8 cellular contexts compared by ENCODE assay signal in genomic region chr11:13335319-13335718, GRCh38.
DNase-seq lines count a peak whose midpoint lies in the region; TF ChIP-seq lines count a peak whose summit lies in the region.

No MANE protein-coding gene starts in this region.

- in situ Hi-C loops in astrocyte of the cerebellum (cut with HindIII; ENCODE audit: low sequenced_read_pairs): no loop called here

- DNase-seq in EL (peak; percentile 76), HFF-Myc (ENCODE audit: extremely low read depth, low read depth) (peak; percentile 52), NCI-H1694 (lab: John Stamatoyannopoulos, UW) (peak; percentile 22), T-helper 22 cell (ENCODE audit: low read depth) (peak; percentile 39), astrocyte of the cerebellum (ENCODE audit: low read depth) (no peak), inferior parietal cortex (ENCODE audit: extremely low spot score) (peak; percentile 69), NCI-H1048 (lab: John Stamatoyannopoulos, UW) (no peak)
- peak; percentile 64 for DNase-seq in stimulated activated CD4-positive, alpha-beta T cell treated with anti-CD3 and anti-CD28 coated beads, Interleukin-1b, Interleukin-23, amount 100 ng/mL, for 48 hours

- TF ChIP-seq CTCF in HFF-Myc (IDR thresholded peaks at IDR 0.05; ENCODE audit: low read depth, low read length, missing control alignments): peak; percentile 90
- TF ChIP-seq CTCF in astrocyte of the cerebellum (IDR thresholded peaks at IDR 0.05; ENCODE audit: low read depth, low read length, missing control alignments): peak; percentile 87

- no peak overlapping the region for H3K4me3 ChIP-seq in HFF-Myc (replicated peaks; ENCODE audit: low read depth, low read length)
- H3K4me3 ChIP-seq in astrocyte of the cerebellum (ENCODE audit: low read depth, low read length): no peak overlapping the region

Comparison
In these comparisons a context has a peak if more than half of its experiments do, and no peak if none do; other contexts are left out.
1. DNase-seq: peak in EL (single experiment), HFF-Myc (single experiment), NCI-H1694 (single experiment), T-helper 22 cell (single experiment), inferior parietal cortex (single experiment) and stimulated activated CD4-positive, alpha-beta T cell treated with anti-CD3 and anti-CD28 coated beads, Interleukin-1b, Interleukin-23, amount 100 ng/mL, for 48 hours (single experiment); none in astrocyte of the cerebellum (single experiment) and NCI-H1048 (single experiment).